ENCODE assay signal across 1 cellular context in the genomic region with DNA sequence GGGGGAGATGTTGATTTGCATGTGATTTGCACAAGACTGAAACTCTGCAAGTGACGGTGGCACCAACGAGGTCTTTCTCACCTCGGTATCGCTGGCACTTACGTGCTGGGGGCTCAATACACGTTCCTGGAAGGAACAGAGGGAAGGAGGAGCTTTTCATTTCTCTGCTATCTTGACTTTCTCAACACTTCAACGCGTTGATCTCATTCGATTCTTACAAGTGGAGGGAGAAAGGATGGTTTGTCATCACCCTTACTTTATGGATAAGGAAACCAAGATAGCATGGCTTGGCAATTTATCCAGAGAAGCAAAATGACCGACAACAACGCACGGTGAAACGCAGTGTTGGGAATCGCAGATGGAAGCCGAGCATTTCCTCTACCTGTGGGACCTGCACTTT.
TF ChIP-seq lines count a peak whose summit lies in the region.

No MANE protein-coding gene starts in this region.

TF ChIP-seq in GM23338, 12 proteins besides CTCF, POLR2A, EP300 and RAD21 (continued from another document):
- TF ChIP-seq, protein P1, sequence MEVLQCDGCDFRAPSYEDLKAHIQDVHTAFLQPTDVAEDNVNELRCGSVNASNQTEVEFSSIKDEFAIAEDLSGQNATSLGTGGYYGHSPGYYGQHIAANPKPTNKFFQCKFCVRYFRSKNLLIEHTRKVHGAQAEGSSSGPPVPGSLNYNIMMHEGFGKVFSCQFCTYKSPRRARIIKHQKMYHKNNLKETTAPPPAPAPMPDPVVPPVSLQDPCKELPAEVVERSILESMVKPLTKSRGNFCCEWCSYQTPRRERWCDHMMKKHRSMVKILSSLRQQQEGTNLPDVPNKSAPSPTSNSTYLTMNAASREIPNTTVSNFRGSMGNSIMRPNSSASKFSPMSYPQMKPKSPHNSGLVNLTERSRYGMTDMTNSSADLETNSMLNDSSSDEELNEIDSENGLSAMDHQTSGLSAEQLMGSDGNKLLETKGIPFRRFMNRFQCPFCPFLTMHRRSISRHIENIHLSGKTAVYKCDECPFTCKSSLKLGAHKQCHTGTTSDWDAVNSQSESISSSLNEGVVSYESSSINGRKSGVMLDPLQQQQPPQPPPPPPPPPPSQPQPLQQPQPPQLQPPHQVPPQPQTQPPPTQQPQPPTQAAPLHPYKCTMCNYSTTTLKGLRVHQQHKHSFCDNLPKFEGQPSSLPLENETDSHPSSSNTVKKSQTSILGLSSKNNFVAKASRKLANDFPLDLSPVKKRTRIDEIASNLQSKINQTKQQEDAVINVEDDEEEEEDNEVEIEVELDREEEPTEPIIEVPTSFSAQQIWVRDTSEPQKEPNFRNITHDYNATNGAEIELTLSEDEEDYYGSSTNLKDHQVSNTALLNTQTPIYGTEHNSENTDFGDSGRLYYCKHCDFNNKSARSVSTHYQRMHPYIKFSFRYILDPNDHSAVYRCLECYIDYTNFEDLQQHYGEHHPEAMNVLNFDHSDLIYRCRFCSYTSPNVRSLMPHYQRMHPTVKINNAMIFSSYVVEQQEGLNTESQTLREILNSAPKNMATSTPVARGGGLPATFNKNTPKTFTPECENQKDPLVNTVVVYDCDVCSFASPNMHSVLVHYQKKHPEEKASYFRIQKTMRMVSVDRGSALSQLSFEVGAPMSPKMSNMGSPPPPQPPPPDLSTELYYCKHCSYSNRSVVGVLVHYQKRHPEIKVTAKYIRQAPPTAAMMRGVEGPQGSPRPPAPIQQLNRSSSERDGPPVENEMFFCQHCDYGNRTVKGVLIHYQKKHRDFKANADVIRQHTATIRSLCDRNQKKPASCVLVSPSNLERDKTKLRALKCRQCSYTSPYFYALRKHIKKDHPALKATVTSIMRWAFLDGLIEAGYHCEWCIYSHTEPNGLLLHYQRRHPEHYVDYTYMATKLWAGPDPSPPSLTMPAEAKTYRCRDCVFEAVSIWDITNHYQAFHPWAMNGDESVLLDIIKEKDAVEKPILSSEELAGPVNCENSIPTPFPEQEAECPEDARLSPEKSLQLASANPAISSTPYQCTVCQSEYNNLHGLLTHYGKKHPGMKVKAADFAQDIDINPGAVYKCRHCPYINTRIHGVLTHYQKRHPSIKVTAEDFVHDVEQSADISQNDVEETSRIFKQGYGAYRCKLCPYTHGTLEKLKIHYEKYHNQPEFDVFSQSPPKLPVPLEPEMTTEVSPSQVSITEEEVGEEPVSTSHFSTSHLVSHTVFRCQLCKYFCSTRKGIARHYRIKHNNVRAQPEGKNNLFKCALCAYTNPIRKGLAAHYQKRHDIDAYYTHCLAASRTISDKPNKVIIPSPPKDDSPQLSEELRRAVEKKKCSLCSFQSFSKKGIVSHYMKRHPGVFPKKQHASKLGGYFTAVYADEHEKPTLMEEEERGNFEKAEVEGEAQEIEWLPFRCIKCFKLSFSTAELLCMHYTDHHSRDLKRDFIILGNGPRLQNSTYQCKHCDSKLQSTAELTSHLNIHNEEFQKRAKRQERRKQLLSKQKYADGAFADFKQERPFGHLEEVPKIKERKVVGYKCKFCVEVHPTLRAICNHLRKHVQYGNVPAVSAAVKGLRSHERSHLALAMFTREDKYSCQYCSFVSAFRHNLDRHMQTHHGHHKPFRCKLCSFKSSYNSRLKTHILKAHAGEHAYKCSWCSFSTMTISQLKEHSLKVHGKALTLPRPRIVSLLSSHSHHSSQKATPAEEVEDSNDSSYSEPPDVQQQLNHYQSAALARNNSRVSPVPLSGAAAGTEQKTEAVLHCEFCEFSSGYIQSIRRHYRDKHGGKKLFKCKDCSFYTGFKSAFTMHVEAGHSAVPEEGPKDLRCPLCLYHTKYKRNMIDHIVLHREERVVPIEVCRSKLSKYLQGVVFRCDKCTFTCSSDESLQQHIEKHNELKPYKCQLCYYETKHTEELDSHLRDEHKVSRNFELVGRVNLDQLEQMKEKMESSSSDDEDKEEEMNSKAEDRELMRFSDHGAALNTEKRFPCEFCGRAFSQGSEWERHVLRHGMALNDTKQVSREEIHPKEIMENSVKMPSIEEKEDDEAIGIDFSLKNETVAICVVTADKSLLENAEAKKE (CRISPR knock-in tag; IDR thresholded peaks at IDR 0.05), result no peak
- no peak for TF ChIP-seq ZNF331 (CRISPR knock-in tag; IDR thresholded peaks at IDR 0.05; ENCODE audit: low read depth)
- no peak for TF ChIP-seq CREB1 (CRISPR knock-in tag; IDR thresholded peaks at IDR 0.05; ENCODE audit: low read depth)
TF ChIP-seq in GM23338: peak in this region for 0.
